17 cellular contexts compared by ENCODE assay signal in genomic region chr6:163466839-163467390, GRCh38. TPM values are rescaled to one million over a fixed set of nuclear protein-coding genes. Genes with fewer than 3 reads are reported as not detected.
A peak's percentile ranks its signal among the peaks of the same experiment; 100 is the strongest.
DNase-seq lines count a peak whose midpoint lies in the region; ATAC-seq and TF ChIP-seq lines count a peak whose summit lies in the region.
"Had no signal": no experiment of that assay in that cellular context is flagged by ENCODE, and none has a peak within 500 bp of the region (broad histone marks: within the 10 kb centered on the region; RNA-seq: fewer than 3 reads in every experiment).

No MANE protein-coding gene starts in this region.

- H3K27ac ChIP-seq in esophagus muscularis mucosa (replicated peaks in 1 of 4): no peak overlapping the region

- no peak overlapping the region for H3K4me3 ChIP-seq in esophagus muscularis mucosa
- H3K4me3 ChIP-seq: MG63 had no signal

- peaks cover 34% of the 10 kb centered on the region for H3K4me1 Mint-ChIP-seq in activated CD8-positive, alpha-beta T cell treated with anti-CD3 and anti-CD28 coated beads for 36 hours (ENCODE audit: low read depth)
- H3K4me1 Mint-ChIP-seq in activated CD8-positive, alpha-beta T cell treated with anti-CD3 and anti-CD28 coated beads, Interleukin-2, amount 10 ng/mL, durations not matched to agents 7 days and 5 days (ENCODE audit: low read depth): peaks cover 16% of the 10 kb centered on the region
- H3K4me1 Mint-ChIP-seq in endothelial cell (ENCODE audit: unreplicated experiment): no peaks in the 10 kb centered on the region
- H3K4me1 Mint-ChIP-seq in progenitor cell of endocrine pancreas (ENCODE audit: low read depth): no peaks in the 10 kb centered on the region

- no peak for ATAC-seq in activated CD8-positive, alpha-beta T cell treated with anti-CD3 and anti-CD28 coated beads for 36 hours
- ATAC-seq in activated CD8-positive, alpha-beta T cell treated with anti-CD3 and anti-CD28 coated beads, Interleukin-2, amount 10 ng/mL, durations not matched to agents 7 days and 5 days: no peak
- ATAC-seq in HG03045 (IDR thresholded peaks at IDR 0.05; ENCODE audit: unreplicated experiment) (no peak), GM19324 (IDR thresholded peaks at IDR 0.05; ENCODE audit: low FRiP score, unreplicated experiment) (no peak)
- ATAC-seq: Panc1 had no signal

- peaks cover 19% of the 10 kb centered on the region for H3K9me3 Mint-ChIP-seq in activated CD8-positive, alpha-beta T cell treated with anti-CD3 and anti-CD28 coated beads for 36 hours
- H3K9me3 Mint-ChIP-seq in activated CD8-positive, alpha-beta T cell treated with anti-CD3 and anti-CD28 coated beads, Interleukin-2, amount 10 ng/mL, durations not matched to agents 7 days and 5 days (ENCODE audit: insufficient read depth): peaks cover 22% of the 10 kb centered on the region
- H3K9me3 Mint-ChIP-seq in endothelial cell (ENCODE audit: unreplicated experiment) (no peaks in the 10 kb centered on the region), progenitor cell of endocrine pancreas (ENCODE audit: low read depth) (peaks cover 34% of the 10 kb centered on the region)

- POLR2A ChIA-PET in activated CD8-positive, alpha-beta T cell treated with anti-CD3 and anti-CD28 coated beads for 36 hours (lab: Charles Lee): no interaction called here
- POLR2A ChIA-PET in activated CD8-positive, alpha-beta T cell treated with anti-CD3 and anti-CD28 coated beads, Interleukin-2, amount 10 ng/mL, durations not matched to agents 7 days and 5 days (lab: Charles Lee): no interaction called here

- peak; percentile 5 for DNase-seq in activated CD8-positive, alpha-beta T cell treated with anti-CD3 and anti-CD28 coated beads for 36 hours
- DNase-seq in activated CD8-positive, alpha-beta T cell treated with anti-CD3 and anti-CD28 coated beads, Interleukin-2, amount 10 ng/mL, durations not matched to agents 7 days and 5 days: no peak
- peak; percentile 60 for DNase-seq in NCI-H69 (lab: John Stamatoyannopoulos, UW)
- DNase-seq in endothelial cell (ENCODE audit: low spot score): no peak
- DNase-seq in progenitor cell of endocrine pancreas (ENCODE audit: low spot score, unreplicated experiment): no peak
- DNase-seq in esophagus muscularis mucosa (ENCODE audit: extremely low spot score): no peak
- DNase-seq: 8988T; CD4-positive, alpha-beta memory T cell; DMS79 treated with DMSO at 0.1 percent for 48 hours; HFFc6; MG63; NCI-H1092 treated with DMSO at 0.1 percent for 48 hours; NCI-H2081 treated with DMSO at 0.1 percent for 48 hours; NCI-H510A had no signal

- H3K9me3 ChIP-seq in esophagus muscularis mucosa: peaks cover 0 to 12% (median 7%) of the 10 kb centered on the region in 4 donors

- no peak overlapping the region for H3K4me3 Mint-ChIP-seq in activated CD8-positive, alpha-beta T cell treated with anti-CD3 and anti-CD28 coated beads for 36 hours
- H3K4me3 Mint-ChIP-seq in activated CD8-positive, alpha-beta T cell treated with anti-CD3 and anti-CD28 coated beads, Interleukin-2, amount 10 ng/mL, durations not matched to agents 7 days and 5 days: no peak overlapping the region
- H3K4me3 Mint-ChIP-seq in endothelial cell (ENCODE audit: unreplicated experiment): peak overlapping the region; percentile 21
- no peak overlapping the region for H3K4me3 Mint-ChIP-seq in progenitor cell of endocrine pancreas (ENCODE audit: low read depth)
- H3K4me3 Mint-ChIP-seq: HFFc6 had no signal

- no peak for TF ChIP-seq CTCF in activated CD8-positive, alpha-beta T cell treated with anti-CD3 and anti-CD28 coated beads for 36 hours (IDR thresholded peaks at IDR 0.05)
- TF ChIP-seq CTCF in endothelial cell (IDR thresholded peaks at IDR 0.05; ENCODE audit: unreplicated experiment) (no peak), progenitor cell of endocrine pancreas (IDR thresholded peaks at IDR 0.05; ENCODE audit: unreplicated experiment) (no peak), esophagus muscularis mucosa (IDR thresholded peaks at IDR 0.05) (no peak)

- TF ChIP-seq POLR2A in esophagus muscularis mucosa (IDR thresholded peaks at IDR 0.05; ENCODE audit: low read depth): no peak

- no peaks in the 10 kb centered on the region for H3K27me3 Mint-ChIP-seq in activated CD8-positive, alpha-beta T cell treated with anti-CD3 and anti-CD28 coated beads for 36 hours
- no peaks in the 10 kb centered on the region for H3K27me3 Mint-ChIP-seq in activated CD8-positive, alpha-beta T cell treated with anti-CD3 and anti-CD28 coated beads, Interleukin-2, amount 10 ng/mL, durations not matched to agents 7 days and 5 days (ENCODE audit: low read depth)
- peaks cover 9% of the 10 kb centered on the region for H3K27me3 Mint-ChIP-seq in endothelial cell (ENCODE audit: unreplicated experiment)
- no peaks in the 10 kb centered on the region for H3K27me3 Mint-ChIP-seq in progenitor cell of endocrine pancreas
- H3K27me3 Mint-ChIP-seq: CD4-positive, alpha-beta memory T cell had no signal

- CTCF ChIA-PET in activated CD8-positive, alpha-beta T cell treated with anti-CD3 and anti-CD28 coated beads for 36 hours (lab: Charles Lee): no interaction called here
- CTCF ChIA-PET in activated CD8-positive, alpha-beta T cell treated with anti-CD3 and anti-CD28 coated beads, Interleukin-2, amount 10 ng/mL, durations not matched to agents 7 days and 5 days (lab: Charles Lee): no interaction called here

- peaks cover 8 to 29% (median 25%) of the 10 kb centered on the region in 4 donors for H3K4me1 ChIP-seq in esophagus muscularis mucosa

- H3K36me3 ChIP-seq in esophagus muscularis mucosa: no peaks in the 10 kb centered on the region

- no peak overlapping the region for H3K27ac Mint-ChIP-seq in activated CD8-positive, alpha-beta T cell treated with anti-CD3 and anti-CD28 coated beads for 36 hours
- no peak overlapping the region for H3K27ac Mint-ChIP-seq in activated CD8-positive, alpha-beta T cell treated with anti-CD3 and anti-CD28 coated beads, Interleukin-2, amount 10 ng/mL, durations not matched to agents 7 days and 5 days
- H3K27ac Mint-ChIP-seq in endothelial cell (ENCODE audit: unreplicated experiment) (no peak overlapping the region), progenitor cell of endocrine pancreas (peak overlapping the region; percentile 76)
- H3K27ac Mint-ChIP-seq: CD4-positive, alpha-beta memory T cell; HFFc6 had no signal

- H3K36me3 Mint-ChIP-seq in activated CD8-positive, alpha-beta T cell treated with anti-CD3 and anti-CD28 coated beads for 36 hours (ENCODE audit: low read depth): peaks cover 52% of the 10 kb centered on the region
- peaks cover 47% of the 10 kb centered on the region for H3K36me3 Mint-ChIP-seq in activated CD8-positive, alpha-beta T cell treated with anti-CD3 and anti-CD28 coated beads, Interleukin-2, amount 10 ng/mL, durations not matched to agents 7 days and 5 days (ENCODE audit: low read depth)
- peaks cover 32% of the 10 kb centered on the region for H3K36me3 Mint-ChIP-seq in endothelial cell (ENCODE audit: low read depth, unreplicated experiment)
- H3K36me3 Mint-ChIP-seq in progenitor cell of endocrine pancreas (ENCODE audit: insufficient read depth): peaks cover 52% of the 10 kb centered on the region

- no peaks in the 10 kb centered on the region for H3K27me3 ChIP-seq in esophagus muscularis mucosa
- H3K27me3 ChIP-seq: MG63 had no signal

- TF ChIP-seq EP300 in esophagus muscularis mucosa (IDR thresholded peaks at IDR 0.05): no peak

- intact Hi-C loops in activated CD8-positive, alpha-beta T cell treated with anti-CD3 and anti-CD28 coated beads for 36 hours (cut with micrococcal nuclease): no loop called here
- intact Hi-C loops in esophagus muscularis mucosa (cut with DNase I): no loop called here

- whole genome bisulfite sequencing in esophagus muscularis mucosa: 82% methylated on average over 3 of the region's 3 CpGs

RNA-seq across cellular contexts. Expression of gene QKI, which starts 52.4 kb away (rescaled TPM):
- 10 to 100 TPM; 43.3 to 47.5 TPM for total RNA-seq in activated CD8-positive, alpha-beta T cell treated with anti-CD3 and anti-CD28 coated beads for 36 hours
- total RNA-seq in activated CD8-positive, alpha-beta T cell treated with anti-CD3 and anti-CD28 coated beads, Interleukin-2, amount 10 ng/mL, durations not matched to agents 7 days and 5 days: 10 to 100 TPM; 55.3 to 58.6 TPM
- total RNA-seq in endothelial cell (ENCODE audit: unreplicated experiment) (326 TPM), progenitor cell of endocrine pancreas (88.4 and 97.3 TPM in 2 replicates), esophagus muscularis mucosa (100 to 1,000 TPM; 176 to 290 (median 237) TPM)

Comparison
In these comparisons a context has a peak if more than half of its experiments do, and no peak if none do; other contexts are left out.
1. DNase-seq: peak in activated CD8-positive, alpha-beta T cell treated with anti-CD3 and anti-CD28 coated beads for 36 hours (single experiment) and NCI-H69 (single experiment); none in activated CD8-positive, alpha-beta T cell treated with anti-CD3 and anti-CD28 coated beads, Interleukin-2, amount 10 ng/mL, durations not matched to agents 7 days and 5 days (single experiment), endothelial cell (single experiment), progenitor cell of endocrine pancreas (single experiment) and esophagus muscularis mucosa (single experiment).